Comparison of ENCODE assay signal across 23 cellular contexts in the genomic region with DNA sequence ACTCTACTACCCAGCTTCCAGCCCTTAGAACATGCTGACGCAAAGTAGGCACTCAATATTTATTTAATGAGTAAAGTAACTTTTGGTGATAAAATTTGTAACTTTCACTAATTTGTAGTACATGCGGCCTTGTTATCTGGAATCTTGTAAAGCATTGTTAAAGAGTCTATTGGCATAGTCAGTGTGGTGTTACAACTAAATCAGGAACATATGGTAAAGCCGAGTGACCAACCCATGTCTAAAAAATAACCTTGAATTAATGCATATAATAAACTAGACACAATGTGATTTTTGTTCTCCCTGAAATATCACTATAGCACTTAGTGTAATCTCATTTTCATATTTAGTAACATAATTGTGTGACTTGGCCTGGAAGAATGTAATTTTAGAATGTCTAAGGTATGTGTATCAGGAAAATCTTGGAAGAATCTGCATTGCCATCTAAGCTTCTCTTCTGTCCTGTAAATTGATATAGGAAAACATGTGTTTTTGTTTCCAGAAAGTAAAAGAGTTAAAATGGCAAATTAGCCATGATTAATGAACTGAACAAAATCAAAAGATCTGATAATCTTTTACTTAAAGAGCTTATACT.
DNase-seq lines count a peak whose midpoint lies in the region; TF ChIP-seq lines count a peak whose summit lies in the region.
"Had no signal": no experiment of that assay in that cellular context is flagged by ENCODE, and none has a peak within 500 bp of the region (broad histone marks: within the 10 kb centered on the region; RNA-seq: fewer than 3 reads in every experiment).

No MANE protein-coding gene starts in this region.

- H3K27ac Mint-ChIP-seq in HFFc6, result peak overlapping the region; percentile 7; the same call in 1 of the 2 replicates
- H3K27ac Mint-ChIP-seq in glutamatergic neuron (ENCODE audit: unreplicated experiment), result peak overlapping the region; percentile 77
- H3K27ac Mint-ChIP-seq: CD4-positive, CD25-positive, alpha-beta regulatory T cell; T-cell had no signal

- TF ChIP-seq RAD21 in SK-N-SH (IDR thresholded peaks at IDR 0.05; ENCODE audit: low read length), result no peak

- POLR2A ChIA-PET in SK-N-SH (lab: Yijun Ruan, JAX) (no interaction called here), OCI-LY7 (lab: Charles Lee) (no interaction called here)

- H3K79me2 ChIP-seq in SK-N-SH (ENCODE audit: insufficient read depth) (no peaks in the 10 kb centered on the region), OCI-LY7 (ENCODE audit: insufficient read depth, low read depth, low read length) (no peaks in the 10 kb centered on the region)

- no peak overlapping the region for H3K9ac ChIP-seq in SK-N-SH
- H3K9ac ChIP-seq: BLaER1 had no signal

- no peaks in the 10 kb centered on the region for H3K9me3 ChIP-seq in SK-N-SH
- no peaks in the 10 kb centered on the region for H3K9me3 ChIP-seq in OCI-LY7 (ENCODE audit: low read length)
- H3K9me3 ChIP-seq: BLaER1 had no signal

- no peak overlapping the region for H3K4me2 ChIP-seq in SK-N-SH
- no peak overlapping the region for H3K4me2 ChIP-seq in OCI-LY7 (ENCODE audit: low read length)
- H3K4me2 ChIP-seq: BLaER1 had no signal

- H3K27me3 Mint-ChIP-seq in HFFc6 (ENCODE audit: insufficient read depth), result no peaks in the 10 kb centered on the region
- no peaks in the 10 kb centered on the region for H3K27me3 Mint-ChIP-seq in glutamatergic neuron (ENCODE audit: unreplicated experiment)
- H3K27me3 Mint-ChIP-seq: CD4-positive, CD25-positive, alpha-beta regulatory T cell; T-cell had no signal

- H3K36me3 ChIP-seq in SK-N-SH (replicated peaks in 1 of 2; ENCODE audit: control insufficient read depth in 1 of 2, insufficient read depth in 2 of 2, low read length in 1 of 2) (no peaks in the 10 kb centered on the region), OCI-LY7 (ENCODE audit: insufficient read depth, low read length) (no peaks in the 10 kb centered on the region)
- H3K36me3 ChIP-seq: BLaER1 had no signal

- H3K4me3 Mint-ChIP-seq in HFFc6 (peak overlapping the region; percentile 43; the same call in 1 of the 2 replicates), glutamatergic neuron (ENCODE audit: unreplicated experiment) (no peak overlapping the region)
- H3K4me3 Mint-ChIP-seq: CD4-positive, CD25-positive, alpha-beta regulatory T cell; T-cell had no signal

- H3K36me3 Mint-ChIP-seq in HFFc6 (ENCODE audit: low read depth), result no peaks in the 10 kb centered on the region; the same call in 1 of the 2 replicates
- H3K36me3 Mint-ChIP-seq in glutamatergic neuron (ENCODE audit: unreplicated experiment), result no peaks in the 10 kb centered on the region
- H3K36me3 Mint-ChIP-seq: CD4-positive, CD25-positive, alpha-beta regulatory T cell; T-cell had no signal

- TF ChIP-seq EP300 in SK-N-SH (IDR thresholded peaks at IDR 0.05; ENCODE audit: borderline replicate concordance in 1 of 2, low read depth in 1 of 2, low read length in 1 of 2), result peak; percentile 84

- H3F3A ChIP-seq in SK-N-SH (replicated peaks; ENCODE audit: insufficient read depth), result peaks cover 10% of the 10 kb centered on the region

- DNase-seq in DMS 273 (lab: John Stamatoyannopoulos, UW; ENCODE audit: unreplicated experiment), result peak; percentile 68
- no peak for DNase-seq in HFFc6
- DNase-seq in SK-N-SH, result peak; percentile 5
- no peak for DNase-seq in glutamatergic neuron
- DNase-seq in activated CD8-positive, alpha-beta memory T cell treated with anti-CD3 and anti-CD28 coated beads, Interleukin-2, amount 50 U/mL, for 4 hours, result no peak
- no peak for DNase-seq in OCI-LY7 (ENCODE audit: low spot score)
- DNase-seq in glomerular visceral epithelial cell (ENCODE audit: extremely low spot score), result no peak
- DNase-seq in G401 (ENCODE audit: low spot score), result no peak
- DNase-seq: CD4-positive, CD25-positive, alpha-beta regulatory T cell; DMS53; GF-D8; Kasumi-1; MV-4-11; NCI-H1105 treated with DMSO at 0.1 percent for 48 hours; NCI-H1694; NCI-H2029 treated with DMSO at 0.1 percent for 48 hours; NCI-H226; NCI-H510A; NCI-H69; SIG-M5; T-cell had no signal

- H3K9me3 Mint-ChIP-seq in HFFc6 (no peaks in the 10 kb centered on the region), glutamatergic neuron (ENCODE audit: unreplicated experiment) (no peaks in the 10 kb centered on the region)

- BruUV-seq in OCI-LY7 (replicated peaks; lab: Mats Ljungman, UMichigan), result no TSS peak

- no peak overlapping the region for H2AFZ ChIP-seq in SK-N-SH (ENCODE audit: low read depth)
- H2AFZ ChIP-seq in OCI-LY7 (ENCODE audit: low read length), result no peak overlapping the region

- H3K27ac ChIP-seq in SK-N-SH (ENCODE audit: low read depth in 2 of 2, low read length in 1 of 2) (peak overlapping the region; percentile 9 to 79; a peak in 2 of 4 replicates), OCI-LY7 (ENCODE audit: low read depth, low read length, poor library complexity, severe bottlenecking) (no peak overlapping the region)
- H3K27ac ChIP-seq: BLaER1 had no signal

- TF ChIP-seq CTCF in HFFc6 (IDR thresholded peaks at IDR 0.05) (no peak), SK-N-SH (IDR thresholded peaks at IDR 0.05) (no peak), glutamatergic neuron (IDR thresholded peaks at IDR 0.05; ENCODE audit: partially characterized antibody, unreplicated experiment) (no peak), OCI-LY7 (conservative IDR thresholded peaks at IDR 0.05; ENCODE audit: low read length) (no peak)

- H4K20me1 ChIP-seq in SK-N-SH (ENCODE audit: insufficient read depth) (no peaks in the 10 kb centered on the region), OCI-LY7 (ENCODE audit: insufficient read depth, low read length) (no peaks in the 10 kb centered on the region)
- H4K20me1 ChIP-seq: BLaER1 had no signal

- intact Hi-C loops in OCI-LY7 (cut with micrococcal nuclease; ENCODE audit: unreplicated experiment), result no loop called here

- no peaks in the 10 kb centered on the region for H3K27me3 ChIP-seq in SK-N-SH (ENCODE audit: insufficient read depth)
- H3K27me3 ChIP-seq: BLaER1 had no signal

- H3K9me2 ChIP-seq in SK-N-SH, result no peaks in the 10 kb centered on the region
- H3K9me2 ChIP-seq in OCI-LY7 (ENCODE audit: insufficient read depth, low read length), result no peaks in the 10 kb centered on the region

- in situ Hi-C loops in G401 (cut with HindIII; ENCODE audit: low sequenced_read_pairs), result no loop called here

- H3K4me1 Mint-ChIP-seq in HFFc6 (ENCODE audit: low read depth) (peaks cover 36% of the 10 kb centered on the region), glutamatergic neuron (ENCODE audit: low read depth, unreplicated experiment) (peaks cover 35% of the 10 kb centered on the region)
- H3K4me1 Mint-ChIP-seq: CD4-positive, CD25-positive, alpha-beta regulatory T cell; T-cell had no signal

- peaks cover 0 to 20% of the 10 kb centered on the region in 2 experiments; a peak in 1 of 4 replicates for H3K4me1 ChIP-seq in SK-N-SH (ENCODE audit: control insufficient read depth in 1 of 2, insufficient read depth in 2 of 2, low read depth in 1 of 2, low read length in 1 of 2)
- H3K4me1 ChIP-seq in OCI-LY7 (ENCODE audit: insufficient read depth, low read length, poor library complexity, severe bottlenecking), result no peaks in the 10 kb centered on the region
- H3K4me1 ChIP-seq: BLaER1 had no signal

- WGBS in SK-N-SH (ENCODE audit: low lambda C conversion rate), result 27% methylated on average over 3 of the region's 3 CpGs

- CTCF ChIA-PET in SK-N-SH (lab: Yijun Ruan, JAX) (interaction anchor here (1.0 kb wide), 1 partner anchor 134 kb away, joined by 3 read pairs; no protein-coding TSS in a partner anchor), OCI-LY7 (lab: Charles Lee; ENCODE audit: unreplicated experiment) (no interaction called here)

- no peak overlapping the region for H3K4me3 ChIP-seq in SK-N-SH (ENCODE audit: low read depth in 2 of 2, low read length in 1 of 2)
- no peak overlapping the region for H3K4me3 ChIP-seq in OCI-LY7 (ENCODE audit: low read depth, low read length, poor library complexity, severe bottlenecking)
- H3K4me3 ChIP-seq: BLaER1, K562 had no signal

TF ChIP-seq in SK-N-SH, 30 proteins besides CTCF, POLR2A, EP300 and RAD21 (continues in another document):
- TF ChIP-seq TCF12 (IDR thresholded peaks at IDR 0.05) (peak; percentile 94), GATA2 (CRISPR knock-in tag; IDR thresholded peaks at IDR 0.05) (peak; percentile 51; the same call in 1 of the 2 replicates), RCOR1 (IDR thresholded peaks at IDR 0.05; ENCODE audit: low read length) (peak; percentile 41; the same call in 1 of the 2 replicates), JUND (IDR thresholded peaks at IDR 0.05) (peak; percentile 88), MXI1 (IDR thresholded peaks at IDR 0.05; ENCODE audit: low read depth, low read length) (no peak)
- TF ChIP-seq, protein P1, sequence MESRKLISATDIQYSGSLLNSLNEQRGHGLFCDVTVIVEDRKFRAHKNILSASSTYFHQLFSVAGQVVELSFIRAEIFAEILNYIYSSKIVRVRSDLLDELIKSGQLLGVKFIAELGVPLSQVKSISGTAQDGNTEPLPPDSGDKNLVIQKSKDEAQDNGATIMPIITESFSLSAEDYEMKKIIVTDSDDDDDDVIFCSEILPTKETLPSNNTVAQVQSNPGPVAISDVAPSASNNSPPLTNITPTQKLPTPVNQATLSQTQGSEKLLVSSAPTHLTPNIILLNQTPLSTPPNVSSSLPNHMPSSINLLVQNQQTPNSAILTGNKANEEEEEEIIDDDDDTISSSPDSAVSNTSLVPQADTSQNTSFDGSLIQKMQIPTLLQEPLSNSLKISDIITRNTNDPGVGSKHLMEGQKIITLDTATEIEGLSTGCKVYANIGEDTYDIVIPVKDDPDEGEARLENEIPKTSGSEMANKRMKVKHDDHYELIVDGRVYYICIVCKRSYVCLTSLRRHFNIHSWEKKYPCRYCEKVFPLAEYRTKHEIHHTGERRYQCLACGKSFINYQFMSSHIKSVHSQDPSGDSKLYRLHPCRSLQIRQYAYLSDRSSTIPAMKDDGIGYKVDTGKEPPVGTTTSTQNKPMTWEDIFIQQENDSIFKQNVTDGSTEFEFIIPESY (IDR thresholded peaks at IDR 0.05; ENCODE audit: borderline replicate concordance, low read depth), result 0 out of 2 replicates have a peak, but pooled peaks have one; percentile 19
- TF ChIP-seq, protein P2, sequence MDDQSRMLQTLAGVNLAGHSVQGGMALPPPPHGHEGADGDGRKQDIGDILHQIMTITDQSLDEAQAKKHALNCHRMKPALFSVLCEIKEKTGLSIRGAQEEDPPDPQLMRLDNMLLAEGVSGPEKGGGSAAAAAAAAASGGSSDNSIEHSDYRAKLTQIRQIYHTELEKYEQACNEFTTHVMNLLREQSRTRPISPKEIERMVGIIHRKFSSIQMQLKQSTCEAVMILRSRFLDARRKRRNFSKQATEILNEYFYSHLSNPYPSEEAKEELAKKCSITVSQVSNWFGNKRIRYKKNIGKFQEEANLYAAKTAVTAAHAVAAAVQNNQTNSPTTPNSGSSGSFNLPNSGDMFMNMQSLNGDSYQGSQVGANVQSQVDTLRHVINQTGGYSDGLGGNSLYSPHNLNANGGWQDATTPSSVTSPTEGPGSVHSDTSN (IDR thresholded peaks at IDR 0.05), result peak; percentile 50; the same call in 1 of the 2 replicates

Comparison
In these comparisons a context has a peak if more than half of its experiments do, and no peak if none do; other contexts are left out.
1. DNase-seq: peak in DMS 273 (single experiment) and SK-N-SH (single experiment); none in HFFc6 (single experiment), glutamatergic neuron (single experiment), activated CD8-positive, alpha-beta memory T cell treated with anti-CD3 and anti-CD28 coated beads, Interleukin-2, amount 50 U/mL, for 4 hours (single experiment), OCI-LY7 (single experiment), glomerular visceral epithelial cell (single experiment) and G401 (single experiment).